In the genomic region with DNA sequence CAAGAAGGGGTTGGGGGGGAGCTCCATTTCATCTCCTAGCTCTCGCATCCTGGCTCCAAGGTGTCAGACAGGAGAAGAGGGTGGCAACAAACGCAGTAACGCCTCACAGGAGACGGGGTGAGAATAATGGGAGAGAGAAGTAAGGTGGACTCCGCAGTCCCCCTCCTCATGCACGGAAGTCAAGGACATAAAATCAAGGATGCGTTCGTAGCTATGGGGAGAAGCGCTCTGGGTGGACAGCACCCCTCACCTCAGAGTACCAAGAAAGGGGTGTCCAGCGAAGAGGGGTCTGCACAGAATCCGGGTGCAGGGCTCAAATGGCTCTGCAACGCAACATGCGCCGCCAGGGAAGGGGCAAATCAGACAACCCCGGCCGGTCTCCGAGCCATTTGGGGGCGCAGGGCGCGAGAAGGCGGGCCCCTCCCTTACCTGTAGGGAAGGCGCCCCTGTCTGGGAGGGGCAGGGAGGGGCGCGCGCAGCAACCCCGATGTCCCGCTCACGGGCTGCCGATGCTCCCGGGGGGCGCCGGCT, we compare ENCODE assay signal across 1 cellular context.
TF ChIP-seq lines count a peak whose summit lies in the region.

No MANE protein-coding gene starts in this region.

TF ChIP-seq in GM23338, 12 proteins besides CTCF, POLR2A, EP300 and RAD21 (continued from another document):
- TF ChIP-seq ZNF114 (CRISPR knock-in tag; IDR thresholded peaks at IDR 0.05) (no peak), STAT1 (IDR thresholded peaks at IDR 0.05; ENCODE audit: unreplicated experiment) (no peak), ZNF331 (CRISPR knock-in tag; IDR thresholded peaks at IDR 0.05; ENCODE audit: low read depth) (no peak), CREB1 (CRISPR knock-in tag; IDR thresholded peaks at IDR 0.05; ENCODE audit: low read depth) (no peak), EZH2 (IDR thresholded peaks at IDR 0.05; ENCODE audit: low read depth, unreplicated experiment) (no peak)
- TF ChIP-seq, protein P1, sequence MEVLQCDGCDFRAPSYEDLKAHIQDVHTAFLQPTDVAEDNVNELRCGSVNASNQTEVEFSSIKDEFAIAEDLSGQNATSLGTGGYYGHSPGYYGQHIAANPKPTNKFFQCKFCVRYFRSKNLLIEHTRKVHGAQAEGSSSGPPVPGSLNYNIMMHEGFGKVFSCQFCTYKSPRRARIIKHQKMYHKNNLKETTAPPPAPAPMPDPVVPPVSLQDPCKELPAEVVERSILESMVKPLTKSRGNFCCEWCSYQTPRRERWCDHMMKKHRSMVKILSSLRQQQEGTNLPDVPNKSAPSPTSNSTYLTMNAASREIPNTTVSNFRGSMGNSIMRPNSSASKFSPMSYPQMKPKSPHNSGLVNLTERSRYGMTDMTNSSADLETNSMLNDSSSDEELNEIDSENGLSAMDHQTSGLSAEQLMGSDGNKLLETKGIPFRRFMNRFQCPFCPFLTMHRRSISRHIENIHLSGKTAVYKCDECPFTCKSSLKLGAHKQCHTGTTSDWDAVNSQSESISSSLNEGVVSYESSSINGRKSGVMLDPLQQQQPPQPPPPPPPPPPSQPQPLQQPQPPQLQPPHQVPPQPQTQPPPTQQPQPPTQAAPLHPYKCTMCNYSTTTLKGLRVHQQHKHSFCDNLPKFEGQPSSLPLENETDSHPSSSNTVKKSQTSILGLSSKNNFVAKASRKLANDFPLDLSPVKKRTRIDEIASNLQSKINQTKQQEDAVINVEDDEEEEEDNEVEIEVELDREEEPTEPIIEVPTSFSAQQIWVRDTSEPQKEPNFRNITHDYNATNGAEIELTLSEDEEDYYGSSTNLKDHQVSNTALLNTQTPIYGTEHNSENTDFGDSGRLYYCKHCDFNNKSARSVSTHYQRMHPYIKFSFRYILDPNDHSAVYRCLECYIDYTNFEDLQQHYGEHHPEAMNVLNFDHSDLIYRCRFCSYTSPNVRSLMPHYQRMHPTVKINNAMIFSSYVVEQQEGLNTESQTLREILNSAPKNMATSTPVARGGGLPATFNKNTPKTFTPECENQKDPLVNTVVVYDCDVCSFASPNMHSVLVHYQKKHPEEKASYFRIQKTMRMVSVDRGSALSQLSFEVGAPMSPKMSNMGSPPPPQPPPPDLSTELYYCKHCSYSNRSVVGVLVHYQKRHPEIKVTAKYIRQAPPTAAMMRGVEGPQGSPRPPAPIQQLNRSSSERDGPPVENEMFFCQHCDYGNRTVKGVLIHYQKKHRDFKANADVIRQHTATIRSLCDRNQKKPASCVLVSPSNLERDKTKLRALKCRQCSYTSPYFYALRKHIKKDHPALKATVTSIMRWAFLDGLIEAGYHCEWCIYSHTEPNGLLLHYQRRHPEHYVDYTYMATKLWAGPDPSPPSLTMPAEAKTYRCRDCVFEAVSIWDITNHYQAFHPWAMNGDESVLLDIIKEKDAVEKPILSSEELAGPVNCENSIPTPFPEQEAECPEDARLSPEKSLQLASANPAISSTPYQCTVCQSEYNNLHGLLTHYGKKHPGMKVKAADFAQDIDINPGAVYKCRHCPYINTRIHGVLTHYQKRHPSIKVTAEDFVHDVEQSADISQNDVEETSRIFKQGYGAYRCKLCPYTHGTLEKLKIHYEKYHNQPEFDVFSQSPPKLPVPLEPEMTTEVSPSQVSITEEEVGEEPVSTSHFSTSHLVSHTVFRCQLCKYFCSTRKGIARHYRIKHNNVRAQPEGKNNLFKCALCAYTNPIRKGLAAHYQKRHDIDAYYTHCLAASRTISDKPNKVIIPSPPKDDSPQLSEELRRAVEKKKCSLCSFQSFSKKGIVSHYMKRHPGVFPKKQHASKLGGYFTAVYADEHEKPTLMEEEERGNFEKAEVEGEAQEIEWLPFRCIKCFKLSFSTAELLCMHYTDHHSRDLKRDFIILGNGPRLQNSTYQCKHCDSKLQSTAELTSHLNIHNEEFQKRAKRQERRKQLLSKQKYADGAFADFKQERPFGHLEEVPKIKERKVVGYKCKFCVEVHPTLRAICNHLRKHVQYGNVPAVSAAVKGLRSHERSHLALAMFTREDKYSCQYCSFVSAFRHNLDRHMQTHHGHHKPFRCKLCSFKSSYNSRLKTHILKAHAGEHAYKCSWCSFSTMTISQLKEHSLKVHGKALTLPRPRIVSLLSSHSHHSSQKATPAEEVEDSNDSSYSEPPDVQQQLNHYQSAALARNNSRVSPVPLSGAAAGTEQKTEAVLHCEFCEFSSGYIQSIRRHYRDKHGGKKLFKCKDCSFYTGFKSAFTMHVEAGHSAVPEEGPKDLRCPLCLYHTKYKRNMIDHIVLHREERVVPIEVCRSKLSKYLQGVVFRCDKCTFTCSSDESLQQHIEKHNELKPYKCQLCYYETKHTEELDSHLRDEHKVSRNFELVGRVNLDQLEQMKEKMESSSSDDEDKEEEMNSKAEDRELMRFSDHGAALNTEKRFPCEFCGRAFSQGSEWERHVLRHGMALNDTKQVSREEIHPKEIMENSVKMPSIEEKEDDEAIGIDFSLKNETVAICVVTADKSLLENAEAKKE (CRISPR knock-in tag; IDR thresholded peaks at IDR 0.05), result no peak
- TF ChIP-seq, protein P2, sequence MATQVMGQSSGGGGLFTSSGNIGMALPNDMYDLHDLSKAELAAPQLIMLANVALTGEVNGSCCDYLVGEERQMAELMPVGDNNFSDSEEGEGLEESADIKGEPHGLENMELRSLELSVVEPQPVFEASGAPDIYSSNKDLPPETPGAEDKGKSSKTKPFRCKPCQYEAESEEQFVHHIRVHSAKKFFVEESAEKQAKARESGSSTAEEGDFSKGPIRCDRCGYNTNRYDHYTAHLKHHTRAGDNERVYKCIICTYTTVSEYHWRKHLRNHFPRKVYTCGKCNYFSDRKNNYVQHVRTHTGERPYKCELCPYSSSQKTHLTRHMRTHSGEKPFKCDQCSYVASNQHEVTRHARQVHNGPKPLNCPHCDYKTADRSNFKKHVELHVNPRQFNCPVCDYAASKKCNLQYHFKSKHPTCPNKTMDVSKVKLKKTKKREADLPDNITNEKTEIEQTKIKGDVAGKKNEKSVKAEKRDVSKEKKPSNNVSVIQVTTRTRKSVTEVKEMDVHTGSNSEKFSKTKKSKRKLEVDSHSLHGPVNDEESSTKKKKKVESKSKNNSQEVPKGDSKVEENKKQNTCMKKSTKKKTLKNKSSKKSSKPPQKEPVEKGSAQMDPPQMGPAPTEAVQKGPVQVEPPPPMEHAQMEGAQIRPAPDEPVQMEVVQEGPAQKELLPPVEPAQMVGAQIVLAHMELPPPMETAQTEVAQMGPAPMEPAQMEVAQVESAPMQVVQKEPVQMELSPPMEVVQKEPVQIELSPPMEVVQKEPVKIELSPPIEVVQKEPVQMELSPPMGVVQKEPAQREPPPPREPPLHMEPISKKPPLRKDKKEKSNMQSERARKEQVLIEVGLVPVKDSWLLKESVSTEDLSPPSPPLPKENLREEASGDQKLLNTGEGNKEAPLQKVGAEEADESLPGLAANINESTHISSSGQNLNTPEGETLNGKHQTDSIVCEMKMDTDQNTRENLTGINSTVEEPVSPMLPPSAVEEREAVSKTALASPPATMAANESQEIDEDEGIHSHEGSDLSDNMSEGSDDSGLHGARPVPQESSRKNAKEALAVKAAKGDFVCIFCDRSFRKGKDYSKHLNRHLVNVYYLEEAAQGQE (IDR thresholded peaks at IDR 0.05; ENCODE audit: unreplicated experiment), result no peak
